Comparison of ENCODE assay signal across 18 cellular contexts in the genomic region with DNA sequence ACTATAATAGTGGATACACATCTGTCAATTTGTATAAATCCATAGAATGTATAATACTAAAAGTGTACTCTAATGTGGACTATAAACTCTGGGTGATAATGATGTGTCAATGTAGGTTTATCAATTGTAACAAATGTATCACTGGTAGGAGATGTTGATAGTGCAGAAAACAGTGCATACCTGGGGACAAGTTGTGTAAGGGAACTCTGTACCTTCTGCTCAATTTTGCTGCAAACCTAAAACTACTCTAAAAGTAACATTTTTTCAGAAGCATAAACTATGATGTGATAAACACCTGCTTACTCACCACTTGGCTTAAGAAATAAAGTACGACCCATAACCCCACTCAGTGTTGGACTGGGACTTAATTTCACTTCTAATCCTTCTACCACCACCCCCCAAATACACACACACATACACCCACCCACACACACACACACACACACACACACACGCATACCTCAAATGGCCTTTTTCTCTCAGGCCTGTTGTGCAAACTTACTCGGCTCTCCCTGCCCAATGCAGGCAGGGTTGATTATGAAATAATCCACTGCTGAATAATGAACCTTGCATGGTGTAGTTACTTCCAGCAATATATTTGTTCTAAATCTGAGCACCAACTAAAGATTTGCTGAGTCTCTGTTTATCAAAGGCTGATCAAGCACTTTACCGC.
"Had no signal": no experiment of that assay in that cellular context is flagged by ENCODE, and none has a peak within 500 bp of the region (broad histone marks: within the 10 kb centered on the region; RNA-seq: fewer than 3 reads in every experiment).

No MANE protein-coding gene starts in this region.

- DNase-seq: activated CD4-positive, alpha-beta T cell treated with anti-CD3 and anti-CD28 coated beads for 4 hours; activated CD4-positive, alpha-beta T cell treated with anti-CD3 and anti-CD28 coated beads, Interleukin-2, amount 50 U/mL, for 48 hours; activated CD4-positive, CD25-positive, alpha-beta regulatory T cell; activated effector memory CD4-positive, alpha-beta T cell treated with Interleukin-2 at 50 U/mL for 16 hours; activated naive CD4-positive, alpha-beta T cell treated with anti-CD3 and anti-CD28 coated beads, Interleukin-2, amount 10 ng/mL, durations not matched to agents 7 days and 5 days; activated T-cell treated with anti-CD3 and anti-CD28 coated beads, Interleukin-2, amount 50 U/mL, for 72 hours; dermis blood vessel endothelial cell; effector CD8-positive, alpha-beta T cell; erythroblast; foreskin melanocyte; glutamatergic neuron; immature natural killer cell; left ventricle myocardium superior; midbrain; ovary; stimulated activated naive CD8-positive, alpha-beta T cell treated with anti-CD3 and anti-CD28 coated beads, Interleukin-15, amount 100 ng/mL, for 72 hours; T-helper 17 cell; tibial artery had no signal

- ATAC-seq: activated T-cell treated with anti-CD3 and anti-CD28 coated beads, Interleukin-2, amount 50 U/mL, for 72 hours; left ventricle myocardium superior; stimulated activated naive CD8-positive, alpha-beta T cell treated with anti-CD3 and anti-CD28 coated beads, Interleukin-15, amount 100 ng/mL, for 72 hours; T-helper 17 cell had no signal
